ENCODE assay signal across 1 cellular context in genomic region chr11:122202951-122203456, GRCh38.
TF ChIP-seq lines count a peak whose summit lies in the region.

No MANE protein-coding gene starts in this region.

TF ChIP-seq in GM23338, 12 proteins besides CTCF, POLR2A, EP300 and RAD21 (continued from another document):
- no peak for TF ChIP-seq REST (IDR thresholded peaks at IDR 0.05; ENCODE audit: unreplicated experiment)
